In genomic region chr16:49491111-49491670, GRCh38 we compare ENCODE assay signal across 2 cellular contexts.
TF ChIP-seq lines count a peak whose summit lies in the region.

No MANE protein-coding gene starts in this region.

TF ChIP-seq in HepG2, 621 proteins besides CTCF, POLR2A, EP300 and RAD21 (continued from another document):
- TF ChIP-seq ZNF710 (CRISPR knock-in tag; IDR thresholded peaks at IDR 0.05; ENCODE audit: borderline replicate concordance) = no peak
- no peak for TF ChIP-seq REL (CRISPR knock-in tag; conservative IDR thresholded peaks at IDR 0.05)
- no peak for TF ChIP-seq TARDBP (CRISPR knock-in tag; IDR thresholded peaks at IDR 0.05)
- TF ChIP-seq ZNF558 (CRISPR knock-in tag; IDR thresholded peaks at IDR 0.05; ENCODE audit: borderline replicate concordance) = no peak
- no peak for TF ChIP-seq RBM39 (IDR thresholded peaks at IDR 0.05; ENCODE audit: low read depth, low read length, poor library complexity, severe bottlenecking)
- no peak for TF ChIP-seq RFXAP (CRISPR knock-in tag; IDR thresholded peaks at IDR 0.05; ENCODE audit: borderline replicate concordance)
- TF ChIP-seq IRF9 (CRISPR knock-in tag; IDR thresholded peaks at IDR 0.05; ENCODE audit: borderline replicate concordance) = no peak
- no peak for TF ChIP-seq ZKSCAN8 (CRISPR knock-in tag; IDR thresholded peaks at IDR 0.05; ENCODE audit: borderline replicate concordance)
- no peak for TF ChIP-seq NFIB (CRISPR knock-in tag; IDR thresholded peaks at IDR 0.05; ENCODE audit: borderline replicate concordance)
- no peak for TF ChIP-seq TRAFD1 (CRISPR knock-in tag; IDR thresholded peaks at IDR 0.05; ENCODE audit: borderline replicate concordance)
- TF ChIP-seq E2F1 (CRISPR knock-in tag; IDR thresholded peaks at IDR 0.05) = no peak
- no peak for TF ChIP-seq ZBTB4 (CRISPR knock-in tag; IDR thresholded peaks at IDR 0.05; ENCODE audit: borderline replicate concordance)
- TF ChIP-seq DNMT1 (CRISPR knock-in tag; IDR thresholded peaks at IDR 0.05) = no peak
- no peak for TF ChIP-seq ZNF816 (CRISPR knock-in tag; IDR thresholded peaks at IDR 0.05; ENCODE audit: borderline replicate concordance)
- TF ChIP-seq MAFK (conservative IDR thresholded peaks at IDR 0.05 in 1 of 2, IDR thresholded peaks at IDR 0.05 in 1 of 2; ENCODE audit: low read length in 2 of 2) = no peak
- TF ChIP-seq HNF4A (CRISPR knock-in tag; IDR thresholded peaks at IDR 0.05) = no peak
- no peak for TF ChIP-seq SMARCC2 (IDR thresholded peaks at IDR 0.05)
TF ChIP-seq in HepG2: peak in this region for 0.

TF ChIP-seq in WTC11, 78 proteins besides CTCF, POLR2A, EP300 and RAD21 (continued from another document):
- TF ChIP-seq E2F5 (CRISPR knock-in tag; IDR thresholded peaks at IDR 0.05) (no peak), EMX1 (CRISPR knock-in tag; IDR thresholded peaks at IDR 0.05) (no peak), E2F4 (CRISPR knock-in tag; IDR thresholded peaks at IDR 0.05; ENCODE audit: borderline replicate concordance, low read depth) (no peak), AFF4 (CRISPR knock-in tag; IDR thresholded peaks at IDR 0.05; ENCODE audit: borderline replicate concordance) (no peak), ZNF416 (CRISPR knock-in tag; IDR thresholded peaks at IDR 0.05) (no peak), JAZF1 (CRISPR knock-in tag; IDR thresholded peaks at IDR 0.05) (no peak)
